12 cellular contexts compared by ENCODE assay signal in genomic region chr7:100152404-100152803, GRCh38. TPM values are rescaled to one million over a fixed set of nuclear protein-coding genes. Genes with fewer than 3 reads are reported as not detected.
DNase-seq lines count a peak whose midpoint lies in the region; ATAC-seq, FAIRE-seq and TF ChIP-seq lines count a peak whose summit lies in the region.
"Had no signal": no experiment of that assay in that cellular context is flagged by ENCODE, and none has a peak within 500 bp of the region (broad histone marks: within the 10 kb centered on the region; RNA-seq: fewer than 3 reads in every experiment).

No MANE protein-coding gene starts in this region.

- CTCF ChIA-PET in GM12878 (lab: Yijun Ruan, JAX), result interaction anchor here (0.5 kb wide), 1 partner anchor 38 kb away, joined by 3 read pairs; no protein-coding TSS in a partner anchor

- BruUV-seq in GM12878 (replicated peaks; lab: Mats Ljungman, UMichigan), result no TSS peak

- SMC1A ChIA-PET in GM12878 (lab: Charles Lee; ENCODE audit: uncharacterized antibody, unreplicated experiment), result no interaction called here

- no peak for TF ChIP-seq RAD21 in GM12878 (IDR thresholded peaks at IDR 0.05; ENCODE audit: insufficient read depth, low read depth, low read length)

- no peak overlapping the region for H3K4me3 Mint-ChIP-seq in activated T-cell treated with anti-CD3 and anti-CD28 coated beads, Interleukin-2, amount 50 U/mL, for 24 hours
- H3K4me3 Mint-ChIP-seq in activated T-cell treated with anti-CD3 and anti-CD28 coated beads, Interleukin-2, amount 50 U/mL, for 4 hours, result no peak overlapping the region
- no peak overlapping the region for H3K4me3 Mint-ChIP-seq in stimulated activated memory B cell treated with anti-CD40 and anti-IgM and Interleukin-4, amounts not matched to agents 10 μg/mL and 1 μg/mL and 100 μg/mL, for 72 hours

- H4K20me1 ChIP-seq in OCI-LY1 (ENCODE audit: insufficient read depth, low read length) (no peaks in the 10 kb centered on the region), GM12878 (ENCODE audit: control insufficient read depth, insufficient read depth) (no peaks in the 10 kb centered on the region)

- RAD21 ChIA-PET in GM12878 (lab: Charles Lee; ENCODE audit: unreplicated experiment), result interaction anchor here (1.8 kb wide), 1 partner anchor 25 kb away, joined by 4 read pairs; the partner anchor contains the start of genes GPC2 and STAG3

- intact Hi-C loops in GM12878 (cut with micrococcal nuclease; ENCODE audit: unreplicated experiment), result no loop called here

- peaks cover 81% of the 10 kb centered on the region for H3K4me1 ChIP-seq in OCI-LY1 (ENCODE audit: insufficient read depth, low read length, severe bottlenecking)
- H3K4me1 ChIP-seq in GM12878 (ENCODE audit: control insufficient read depth, insufficient read depth, low read length), result peaks cover 15% of the 10 kb centered on the region

- POLR2A ChIA-PET in GM12878 (lab: Charles Lee), result interaction anchor here (0.6 to 1.4 kb wide), 4 partner anchors 12 to 245 kb away, joined by 3 read pairs; no protein-coding TSS in a partner anchor

- H3K36me3 ChIP-seq in OCI-LY1 (ENCODE audit: insufficient read depth, low read length) (peaks cover 60% of the 10 kb centered on the region), GM12878 (ENCODE audit: control insufficient read depth in 2 of 2, insufficient read depth in 2 of 2, low read length in 1 of 2) (peaks cover 0 to 15% of the 10 kb centered on the region in 2 experiments)

- H3K4me2 ChIP-seq in OCI-LY1 (ENCODE audit: low read length) (peak overlapping the region; percentile 29; the same call in 1 of the 2 replicates), GM12878 (ENCODE audit: control insufficient read depth, insufficient read depth) (no peak overlapping the region)

- in situ Hi-C loops in GM12878 (cut with MboI), result no loop called here

- peaks cover 64% of the 10 kb centered on the region for H3K4me1 Mint-ChIP-seq in activated T-cell treated with anti-CD3 and anti-CD28 coated beads, Interleukin-2, amount 50 U/mL, for 24 hours (ENCODE audit: low read depth)
- peaks cover 58% of the 10 kb centered on the region for H3K4me1 Mint-ChIP-seq in activated T-cell treated with anti-CD3 and anti-CD28 coated beads, Interleukin-2, amount 50 U/mL, for 4 hours (ENCODE audit: low read depth)
- peaks cover 60% of the 10 kb centered on the region for H3K4me1 Mint-ChIP-seq in stimulated activated memory B cell treated with anti-CD40 and anti-IgM and Interleukin-4, amounts not matched to agents 10 μg/mL and 1 μg/mL and 100 μg/mL, for 72 hours

- H3K4me3 ChIP-seq in OCI-LY1 (ENCODE audit: low read depth, low read length, poor library complexity, severe bottlenecking) (no peak overlapping the region), GM12878 (no peak overlapping the region)

- no peaks in the 10 kb centered on the region for H3K9me3 ChIP-seq in OCI-LY1 (ENCODE audit: low read length)
- no peaks in the 10 kb centered on the region for H3K9me3 ChIP-seq in GM12878 (replicated peaks; ENCODE audit: control insufficient read depth, insufficient read depth, low read length)

- peaks cover 75% of the 10 kb centered on the region for H3K36me3 Mint-ChIP-seq in activated T-cell treated with anti-CD3 and anti-CD28 coated beads, Interleukin-2, amount 50 U/mL, for 24 hours (ENCODE audit: low read depth)
- peaks cover 21% of the 10 kb centered on the region for H3K36me3 Mint-ChIP-seq in activated T-cell treated with anti-CD3 and anti-CD28 coated beads, Interleukin-2, amount 50 U/mL, for 4 hours (ENCODE audit: insufficient read depth)
- peaks cover 30% of the 10 kb centered on the region for H3K36me3 Mint-ChIP-seq in stimulated activated memory B cell treated with anti-CD40 and anti-IgM and Interleukin-4, amounts not matched to agents 10 μg/mL and 1 μg/mL and 100 μg/mL, for 72 hours

- H3F3A ChIP-seq in OCI-LY1 (ENCODE audit: insufficient read depth, low read length), result peaks cover 5% of the 10 kb centered on the region; the same call in 1 of the 2 replicates

- H3K27me3 ChIP-seq in OCI-LY1 (ENCODE audit: insufficient read depth, low read length), result no peaks in the 10 kb centered on the region
- H3K27me3 ChIP-seq in GM12878 (replicated peaks in 1 of 2; ENCODE audit: control insufficient read depth in 2 of 2, insufficient read depth in 2 of 2, low read length in 1 of 2), result no peaks in the 10 kb centered on the region

- H3K79me2 ChIP-seq in OCI-LY1 (ENCODE audit: insufficient read depth, low read length), result peaks cover 11% of the 10 kb centered on the region
- H3K79me2 ChIP-seq in GM12878 (ENCODE audit: control insufficient read depth, insufficient read depth, low read length), result peaks cover 24% of the 10 kb centered on the region

- H2AFZ ChIP-seq in OCI-LY1 (ENCODE audit: low read length) (no peak overlapping the region), GM12878 (ENCODE audit: control insufficient read depth, low read depth, low read length) (no peak overlapping the region)

- TF ChIP-seq POLR2A in GM12878 (IDR thresholded peaks at IDR 0.05; ENCODE audit: low read depth, low read length), result no peak

- H3K27ac ChIP-seq in OCI-LY1 (ENCODE audit: low read depth, low read length, poor library complexity, severe bottlenecking) (peak overlapping the region; percentile 44), GM12878 (ENCODE audit: control insufficient read depth, insufficient read depth) (no peak overlapping the region)

- no peak for TF ChIP-seq EP300 in GM12878 (IDR thresholded peaks at IDR 0.05; ENCODE audit: borderline replicate concordance in 1 of 2, control insufficient read depth in 1 of 2, low read depth in 2 of 2, low read length in 2 of 2)

- peak overlapping the region; percentile 74 for H3K27ac Mint-ChIP-seq in activated T-cell treated with anti-CD3 and anti-CD28 coated beads, Interleukin-2, amount 50 U/mL, for 24 hours
- peak overlapping the region; percentile 20 for H3K27ac Mint-ChIP-seq in stimulated activated memory B cell treated with anti-CD40 and anti-IgM and Interleukin-4, amounts not matched to agents 10 μg/mL and 1 μg/mL and 100 μg/mL, for 72 hours

- no peaks in the 10 kb centered on the region for H3K9me3 Mint-ChIP-seq in activated T-cell treated with anti-CD3 and anti-CD28 coated beads, Interleukin-2, amount 50 U/mL, for 24 hours
- no peaks in the 10 kb centered on the region for H3K9me3 Mint-ChIP-seq in activated T-cell treated with anti-CD3 and anti-CD28 coated beads, Interleukin-2, amount 50 U/mL, for 4 hours
- no peaks in the 10 kb centered on the region for H3K9me3 Mint-ChIP-seq in stimulated activated memory B cell treated with anti-CD40 and anti-IgM and Interleukin-4, amounts not matched to agents 10 μg/mL and 1 μg/mL and 100 μg/mL, for 72 hours

- ATAC-seq in activated T-cell treated with anti-CD3 and anti-CD28 coated beads, Interleukin-2, amount 50 U/mL, for 4 hours, result no peak
- ATAC-seq in GM12878 (no peak), HG02763 (IDR thresholded peaks at IDR 0.05; ENCODE audit: unreplicated experiment) (no peak)
- no peak for ATAC-seq in stimulated activated memory B cell treated with anti-CD40 and anti-IgM and Interleukin-4, amounts not matched to agents 10 μg/mL and 1 μg/mL and 100 μg/mL, for 72 hours

- TF ChIP-seq CTCF in OCI-LY1 (IDR thresholded peaks at IDR 0.05; ENCODE audit: low read length) (no peak; the same call in 1 of the 2 replicates), GM12878 (IDR thresholded peaks at IDR 0.05 in 2 of 3, conservative IDR thresholded peaks at IDR 0.05 in 1 of 3; ENCODE audit: control insufficient read depth in 2 of 3, extremely low read depth in 1 of 3, insufficient read depth in 1 of 3, low read depth in 3 of 3, low read length in 3 of 3) (no peak)

- DNase-seq in activated T-cell treated with anti-CD3 and anti-CD28 coated beads, Interleukin-2, amount 50 U/mL, for 24 hours, result no peak
- no peak for DNase-seq in activated T-cell treated with anti-CD3 and anti-CD28 coated beads, Interleukin-2, amount 50 U/mL, for 4 hours
- DNase-seq in GM12878 (ENCODE audit: low read depth, low spot score), result no peak
- no peak for DNase-seq in NCI-H1417 treated with DMSO at 0.1 percent for 48 hours (lab: John Stamatoyannopoulos, UW)
- DNase-seq in NCI-H226, result no peak
- DNase-seq: activated CD8-positive, alpha-beta memory T cell treated with anti-CD3 and anti-CD28 coated beads, Interleukin-2, amount 50 U/mL, for 48 hours; IMR-90; NCI-H2171 treated with DMSO at 0.1 percent for 48 hours had no signal

- no peaks in the 10 kb centered on the region for H3K9me2 ChIP-seq in OCI-LY1 (ENCODE audit: low read depth, low read length)

- H3K9ac ChIP-seq in OCI-LY1 (ENCODE audit: low read length) (no peak overlapping the region), GM12878 (ENCODE audit: control insufficient read depth, insufficient read depth, low read length) (no peak overlapping the region)

- FAIRE-seq in GM12878 (lab: Jason Lieb, UNC), result no peak
- FAIRE-seq: bronchial epithelial cell had no signal

- H3K27me3 Mint-ChIP-seq in activated T-cell treated with anti-CD3 and anti-CD28 coated beads, Interleukin-2, amount 50 U/mL, for 24 hours, result no peaks in the 10 kb centered on the region
- no peaks in the 10 kb centered on the region for H3K27me3 Mint-ChIP-seq in activated T-cell treated with anti-CD3 and anti-CD28 coated beads, Interleukin-2, amount 50 U/mL, for 4 hours (ENCODE audit: low read depth)
- no peaks in the 10 kb centered on the region for H3K27me3 Mint-ChIP-seq in stimulated activated memory B cell treated with anti-CD40 and anti-IgM and Interleukin-4, amounts not matched to agents 10 μg/mL and 1 μg/mL and 100 μg/mL, for 72 hours

RNA-seq across cellular contexts. Expression of gene LAMTOR4, which starts 3.7 kb away (rescaled TPM):
- 100 to 1,000 TPM; 109 to 119 (median 115) TPM for total RNA-seq in activated T-cell treated with anti-CD3 and anti-CD28 coated beads, Interleukin-2, amount 50 U/mL, for 4 hours
- 27.5 and 33.2 TPM in 2 replicates for total RNA-seq in GM12878 (2013; cell fraction: nucleolus; rRNA removed)
- total RNA-seq in GM12878 (2014; rRNA removed) (184 and 186 TPM in 2 replicates), GM12878 (2014; rRNA removed; fragmentation: Illumina TruSeq; extraction: Trizol) (106 and 111 TPM in 2 replicates), GM12878 (2021) (165 and 171 TPM in 2 replicates)
- 187 TPM for polyA plus RNA-seq in GM12878 (2011; ENCODE audit: low read depth)
- polyA plus RNA-seq in GM12878 (2011; rRNA removed) (104 and 204 TPM in 2 replicates), GM12878 (2014; fragmentation: Illumina TruSeq; extraction: Trizol) (24.1 and 73.4 TPM in 2 replicates), GM12878 (2014; fragmentation: Nextera tagmentation; extraction: Ambion mirVana) (100 to 1,000 TPM; 188 to 262 TPM), GM12878 (2014; rRNA removed) (211 and 230 TPM in 2 replicates), GM12878 (2016; fragmentation: Nextera tagmentation; extraction: Ambion mirVana) (100 to 1,000 TPM; 279 to 297 TPM)
- 525 and 552 TPM in 2 replicates for polyA plus RNA-seq in GM12878 (2011; cell fraction: cytosol; rRNA removed)
- polyA plus RNA-seq in GM12878 (2011; cell fraction: nucleus; rRNA removed), result 272 and 278 TPM in 2 replicates
- polyA plus RNA-seq in GM12878 (2012), result 162 and 169 TPM in 2 replicates
- polyA minus RNA-seq in GM12878 (2011; rRNA and poly(A)+ RNA removed), result 43.2 and 77.1 TPM in 2 replicates
- polyA minus RNA-seq in GM12878 (2011; cell fraction: cytosol; rRNA and poly(A)+ RNA removed), result 26.6 and 26.8 TPM in 2 replicates
- 18.1 and 32.1 TPM in 2 replicates for polyA minus RNA-seq in GM12878 (2011; cell fraction: nucleus; rRNA and poly(A)+ RNA removed)

RNA-seq across cellular contexts. Expression of gene TRAPPC14, which starts 6.1 kb away (rescaled TPM):
- 10 to 100 TPM; 41.9 to 45.6 (median 43.6) TPM for total RNA-seq in activated T-cell treated with anti-CD3 and anti-CD28 coated beads, Interleukin-2, amount 50 U/mL, for 4 hours
- 15.4 and 27.3 TPM in 2 replicates for total RNA-seq in GM12878 (2013; cell fraction: nucleolus; rRNA removed)
- total RNA-seq in GM12878 (2014; rRNA removed), result 17.3 and 18.2 TPM in 2 replicates
- 7.5 and 7.6 TPM in 2 replicates for total RNA-seq in GM12878 (2014; rRNA removed; fragmentation: Illumina TruSeq; extraction: Trizol)
- total RNA-seq in GM12878 (2021), result 22.3 and 24.7 TPM in 2 replicates
- polyA plus RNA-seq in GM12878 (2011; ENCODE audit: low read depth), result 10.8 TPM
- 1.8 and 4.2 TPM in 2 replicates for polyA plus RNA-seq in GM12878 (2011; rRNA removed)
- polyA plus RNA-seq in GM12878 (2011; cell fraction: cytosol; rRNA removed), result 5.4 and 6.4 TPM in 2 replicates
- 52.5 and 85.1 TPM in 2 replicates for polyA plus RNA-seq in GM12878 (2011; cell fraction: nucleus; rRNA removed)
- polyA plus RNA-seq in GM12878 (2012), result 10.9 and 15.1 TPM in 2 replicates
- 7.5 and 10.8 TPM in 2 replicates for polyA plus RNA-seq in GM12878 (2014; fragmentation: Illumina TruSeq; extraction: Trizol)
- 1 to 10 TPM in 1 of 2 experiments, under 1 TPM in 1; 0.21 to 1.3 TPM for polyA plus RNA-seq in GM12878 (2014; fragmentation: Nextera tagmentation; extraction: Ambion mirVana)
- 17.3 and 22.3 TPM in 2 replicates for polyA plus RNA-seq in GM12878 (2014; rRNA removed)
- 1 to 10 TPM; 7.3 TPM for polyA plus RNA-seq in GM12878 (2016; fragmentation: Nextera tagmentation; extraction: Ambion mirVana)
- polyA minus RNA-seq in GM12878 (2011; rRNA and poly(A)+ RNA removed), result 2.6 and 8.6 TPM in 2 replicates
- polyA minus RNA-seq in GM12878 (2011; cell fraction: cytosol; rRNA and poly(A)+ RNA removed), result 1.7 and 3.1 TPM in 2 replicates
- 15.1 and 23.3 TPM in 2 replicates for polyA minus RNA-seq in GM12878 (2011; cell fraction: nucleus; rRNA and poly(A)+ RNA removed)

RNA-seq across cellular contexts. Expression of gene GAL3ST4, which starts 16.0 kb away (rescaled TPM):
- total RNA-seq in activated T-cell treated with anti-CD3 and anti-CD28 coated beads, Interleukin-2, amount 50 U/mL, for 4 hours, result 1 to 10 TPM in 1 of 3 donors, under 1 TPM in 2; 0.33 to 1.2 (median 0.40) TPM
- 1.4 and 2.9 TPM in 2 replicates for total RNA-seq in GM12878 (2013; cell fraction: nucleolus; rRNA removed)
- 0.98 and 1.1 TPM in 2 replicates for total RNA-seq in GM12878 (2014; rRNA removed)
- 0.83 and 1.1 TPM in 2 replicates for total RNA-seq in GM12878 (2014; rRNA removed; fragmentation: Illumina TruSeq; extraction: Trizol)
- 1.3 and 2.0 TPM in 2 replicates for total RNA-seq in GM12878 (2021)
- 1.2 TPM for polyA plus RNA-seq in GM12878 (2011; ENCODE audit: low read depth)
- 0.66 and 1.2 TPM in 2 replicates for polyA plus RNA-seq in GM12878 (2011; rRNA removed)
- polyA plus RNA-seq in GM12878 (2011; cell fraction: cytosol; rRNA removed), result 1.6 and 2.1 TPM in 2 replicates
- 2.6 and 2.7 TPM in 2 replicates for polyA plus RNA-seq in GM12878 (2011; cell fraction: nucleus; rRNA removed)
- polyA plus RNA-seq in GM12878 (2012), result 2.2 and 2.5 TPM in 2 replicates
- 1.6 and 2.3 TPM in 2 replicates for polyA plus RNA-seq in GM12878 (2014; fragmentation: Illumina TruSeq; extraction: Trizol)
- polyA plus RNA-seq in GM12878 (2014; fragmentation: Nextera tagmentation; extraction: Ambion mirVana), result under 1 TPM; 0.29 to 0.55 TPM
- 2.8 TPM in 2 replicates for polyA plus RNA-seq in GM12878 (2014; rRNA removed)
- polyA plus RNA-seq in GM12878 (2016; fragmentation: Nextera tagmentation; extraction: Ambion mirVana), result 1 to 10 TPM; 4.9 to 6.1 TPM
- polyA minus RNA-seq in GM12878 (2011; rRNA and poly(A)+ RNA removed), result 0.88 and 1.3 TPM in 2 replicates
- 0.73 and 1.5 TPM in 2 replicates for polyA minus RNA-seq in GM12878 (2011; cell fraction: cytosol; rRNA and poly(A)+ RNA removed)
- 0.36 and 0.67 TPM in 2 replicates for polyA minus RNA-seq in GM12878 (2011; cell fraction: nucleus; rRNA and poly(A)+ RNA removed)

RNA-seq across cellular contexts. Expression of gene GPC2, which starts 24.8 kb away (rescaled TPM):
- 1 to 10 TPM; 3.5 to 4.2 (median 4.1) TPM for total RNA-seq in activated T-cell treated with anti-CD3 and anti-CD28 coated beads, Interleukin-2, amount 50 U/mL, for 4 hours
- total RNA-seq in GM12878 (2013; cell fraction: nucleolus; rRNA removed), result 4.9 and 6.6 TPM in 2 replicates
- 3.0 and 3.9 TPM in 2 replicates for total RNA-seq in GM12878 (2014; rRNA removed)
- 0.85 and 0.92 TPM in 2 replicates for total RNA-seq in GM12878 (2014; rRNA removed; fragmentation: Illumina TruSeq; extraction: Trizol)
- total RNA-seq in GM12878 (2021), result 3.9 and 5.1 TPM in 2 replicates
- 1.6 TPM for polyA plus RNA-seq in GM12878 (2011; ENCODE audit: low read depth)
- 0.45 and 0.65 TPM in 2 replicates for polyA plus RNA-seq in GM12878 (2011; rRNA removed)
- polyA plus RNA-seq in GM12878 (2011; cell fraction: cytosol; rRNA removed), result 1.0 and 1.7 TPM in 2 replicates
- 4.8 and 5.6 TPM in 2 replicates for polyA plus RNA-seq in GM12878 (2011; cell fraction: nucleus; rRNA removed)
- polyA plus RNA-seq in GM12878 (2012), result 1.3 and 1.4 TPM in 2 replicates
- polyA plus RNA-seq in GM12878 (2014; fragmentation: Illumina TruSeq; extraction: Trizol), result 0.24 and 0.98 TPM in 2 replicates
- polyA plus RNA-seq in GM12878 (2014; fragmentation: Nextera tagmentation; extraction: Ambion mirVana), result under 1 TPM; 0.19 to 0.24 TPM
- polyA plus RNA-seq in GM12878 (2014; rRNA removed), result 4.3 and 6.3 TPM in 2 replicates
- polyA plus RNA-seq in GM12878 (2016; fragmentation: Nextera tagmentation; extraction: Ambion mirVana), result under 1 TPM; 0.48 to 0.68 TPM
- polyA minus RNA-seq in GM12878 (2011; rRNA and poly(A)+ RNA removed), result 0.22 and 1.0 TPM in 2 replicates
- 0.83 and 1.7 TPM in 2 replicates for polyA minus RNA-seq in GM12878 (2011; cell fraction: cytosol; rRNA and poly(A)+ RNA removed)
- 2.4 and 3.5 TPM in 2 replicates for polyA minus RNA-seq in GM12878 (2011; cell fraction: nucleus; rRNA and poly(A)+ RNA removed)

RNA-seq across cellular contexts. Expression of gene STAG3, which starts 25.3 kb away (rescaled TPM):
- 1 to 10 TPM; 3.3 to 5.8 (median 3.9) TPM for total RNA-seq in activated T-cell treated with anti-CD3 and anti-CD28 coated beads, Interleukin-2, amount 50 U/mL, for 4 hours
- 33.8 and 37.8 TPM in 2 replicates for total RNA-seq in GM12878 (2013; cell fraction: nucleolus; rRNA removed)
- total RNA-seq in GM12878 (2014; rRNA removed), result 101 and 122 TPM in 2 replicates
- total RNA-seq in GM12878 (2014; rRNA removed; fragmentation: Illumina TruSeq; extraction: Trizol), result 123 and 133 TPM in 2 replicates
- 78.7 and 81.7 TPM in 2 replicates for total RNA-seq in GM12878 (2021)
- 221 TPM for polyA plus RNA-seq in GM12878 (2011; ENCODE audit: low read depth)
- polyA plus RNA-seq in GM12878 (2011; rRNA removed), result 73.0 and 90.4 TPM in 2 replicates
- polyA plus RNA-seq in GM12878 (2011; cell fraction: cytosol; rRNA removed), result 47.6 and 55.0 TPM in 2 replicates
- 22.6 and 31.0 TPM in 2 replicates for polyA plus RNA-seq in GM12878 (2011; cell fraction: nucleus; rRNA removed)
- 158 and 173 TPM in 2 replicates for polyA plus RNA-seq in GM12878 (2012)
- 178 and 192 TPM in 2 replicates for polyA plus RNA-seq in GM12878 (2014; fragmentation: Illumina TruSeq; extraction: Trizol)
- polyA plus RNA-seq in GM12878 (2014; fragmentation: Nextera tagmentation; extraction: Ambion mirVana), result 100 to 1,000 TPM; 281 to 306 TPM
- polyA plus RNA-seq in GM12878 (2014; rRNA removed), result 112 and 153 TPM in 2 replicates
- polyA plus RNA-seq in GM12878 (2016; fragmentation: Nextera tagmentation; extraction: Ambion mirVana), result 100 to 1,000 TPM; 112 to 116 TPM
- 14.5 and 19.5 TPM in 2 replicates for polyA minus RNA-seq in GM12878 (2011; rRNA and poly(A)+ RNA removed)
- 5.3 and 6.7 TPM in 2 replicates for polyA minus RNA-seq in GM12878 (2011; cell fraction: cytosol; rRNA and poly(A)+ RNA removed)
- polyA minus RNA-seq in GM12878 (2011; cell fraction: nucleus; rRNA and poly(A)+ RNA removed), result 12.2 and 15.6 TPM in 2 replicates
